Comparison of ENCODE assay signal across 15 cellular contexts in the genomic region with DNA sequence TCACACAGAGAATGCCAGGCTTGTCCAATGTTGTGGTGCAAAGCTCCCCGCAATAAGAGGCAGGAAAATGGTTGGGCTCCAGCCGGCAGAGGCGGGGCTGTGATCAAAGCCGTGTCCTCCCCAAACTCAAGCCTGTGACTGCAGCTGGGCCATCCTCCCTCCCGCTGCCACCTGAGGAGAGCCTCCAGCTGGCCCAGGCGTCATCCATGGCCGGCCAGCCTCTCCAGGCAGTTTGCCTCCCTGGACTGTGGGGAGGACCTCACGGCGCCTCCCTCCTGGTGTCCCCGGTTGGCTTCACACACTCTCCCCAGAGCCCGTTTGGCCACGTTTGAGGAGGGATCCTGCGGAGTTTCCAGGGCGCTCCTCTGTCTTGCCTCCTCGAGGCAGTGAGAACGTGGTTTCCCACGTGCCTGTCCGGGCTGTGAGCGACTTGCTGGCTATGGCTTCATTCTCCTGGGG.
A peak's percentile ranks its signal among the peaks of the same experiment; 100 is the strongest.
DNase-seq lines count a peak whose midpoint lies in the region; ATAC-seq and TF ChIP-seq lines count a peak whose summit lies in the region.
"Had no signal": no experiment of that assay in that cellular context is flagged by ENCODE, and none has a peak within 500 bp of the region (broad histone marks: within the 10 kb centered on the region; RNA-seq: fewer than 3 reads in every experiment).

No MANE protein-coding gene starts in this region.

- H3K4me1 Mint-ChIP-seq in neural progenitor cell: peaks cover 28% of the 10 kb centered on the region

- H3K27ac Mint-ChIP-seq in neural progenitor cell: no peak overlapping the region
- H3K27ac Mint-ChIP-seq: natural killer cell treated with Interleukin-12 subunit alpha and Interleukin-12 subunit beta and Interleukin-15 and Interleukin-18, amount 100 ng/mL, for 72 hours had no signal

- H2AFZ ChIP-seq in neural progenitor cell (replicated peaks): peak overlapping the region; percentile 52

- no peaks in the 10 kb centered on the region for H4K20me1 ChIP-seq in BLaER1 treated with 17β-estradiol and CSF1 and Interleukin-3, amounts not matched to agents 10 nM and 100 nM
- no peaks in the 10 kb centered on the region for H4K20me1 ChIP-seq in neural progenitor cell (ENCODE audit: low read depth)

- peak overlapping the region; percentile 45 to 87 (median 72) for H3K4me2 ChIP-seq in BLaER1 treated with 17β-estradiol and CSF1 and Interleukin-3, amounts not matched to agents 10 nM and 100 nM
- peak overlapping the region; percentile 53 for H3K4me2 ChIP-seq in neural progenitor cell
- H3K4me2 ChIP-seq: smooth muscle cell had no signal

- TF ChIP-seq CTCF in neural progenitor cell (IDR thresholded peaks at IDR 0.05): no peak

- H3K4me3 Mint-ChIP-seq in neural progenitor cell: no peak overlapping the region
- H3K4me3 Mint-ChIP-seq: natural killer cell treated with Interleukin-12 subunit alpha and Interleukin-12 subunit beta and Interleukin-15 and Interleukin-18, amount 100 ng/mL, for 72 hours had no signal

- peaks cover 23 to 46% (median 36%) of the 10 kb centered on the region in 10 experiments for H3K4me1 ChIP-seq in BLaER1 treated with 17β-estradiol and CSF1 and Interleukin-3, amounts not matched to agents 10 nM and 100 nM
- H3K4me1 ChIP-seq in neural progenitor cell: peaks cover 27% of the 10 kb centered on the region

- no peaks in the 10 kb centered on the region for H3K79me2 ChIP-seq in neural progenitor cell (ENCODE audit: low read depth)

- peak; percentile 52 for DNase-seq in SW480 (ENCODE audit: low spot score)
- DNase-seq in left ventricle myocardium superior: no peak
- peak; percentile 78 for DNase-seq in neural progenitor cell (ENCODE audit: low spot score)
- DNase-seq in GM19240 (ENCODE audit: insufficient read length, low spot score): no peak
- DNase-seq: activated CD8-positive, alpha-beta memory T cell treated with anti-CD3 and anti-CD28 coated beads for 24 hours; activated effector memory CD4-positive, alpha-beta T cell treated with anti-CD3 and anti-CD28 coated beads, Interleukin-2, amount 50 U/mL, for 16 hours; brain microvascular endothelial cell; effector memory CD4-positive, alpha-beta T cell; left colon had no signal

- H3F3A ChIP-seq in neural progenitor cell (ENCODE audit: low read depth): peaks cover 26% of the 10 kb centered on the region

- no peak overlapping the region for H3K4me3 ChIP-seq in BLaER1 treated with 17β-estradiol and CSF1 and Interleukin-3, amounts not matched to agents 10 nM and 100 nM
- H3K4me3 ChIP-seq in neural progenitor cell: peak overlapping the region; percentile 23
- H3K4me3 ChIP-seq: smooth muscle cell had no signal

- intact Hi-C loops in left ventricle myocardium superior (cut with micrococcal nuclease): no loop called here

- H3K27me3 Mint-ChIP-seq in neural progenitor cell (ENCODE audit: insufficient read depth, low read depth): peaks cover 18% of the 10 kb centered on the region

- H3K27me3 ChIP-seq in BLaER1 treated with 17β-estradiol and CSF1 and Interleukin-3, amounts not matched to agents 10 nM and 100 nM: peaks cover 0 to 20% (median 0%) of the 10 kb centered on the region in 11 experiments; a peak in 9 of 22 replicates
- no peaks in the 10 kb centered on the region for H3K27me3 ChIP-seq in neural progenitor cell

- peak; percentile 34 for ATAC-seq in left ventricle myocardium superior
- no peak for ATAC-seq in HG03280 (IDR thresholded peaks at IDR 0.05; ENCODE audit: unreplicated experiment)
- ATAC-seq in HG03432 (IDR thresholded peaks at IDR 0.05; ENCODE audit: unreplicated experiment): no peak
- ATAC-seq in HG03095 (IDR thresholded peaks at IDR 0.05; ENCODE audit: unreplicated experiment): no peak
- ATAC-seq: left colon; natural killer cell treated with Interleukin-12 subunit alpha and Interleukin-12 subunit beta and Interleukin-15 and Interleukin-18, amount 100 ng/mL, for 72 hours had no signal

- H3K9me3 ChIP-seq in BLaER1 treated with 17β-estradiol and CSF1 and Interleukin-3, amounts not matched to agents 10 nM and 100 nM (replicated peaks in 1 of 11): peaks cover 0 to 7% (median 0%) of the 10 kb centered on the region in 11 experiments; a peak in 5 of 22 replicates
- no peaks in the 10 kb centered on the region for H3K9me3 ChIP-seq in neural progenitor cell (ENCODE audit: low read depth)

- no peaks in the 10 kb centered on the region for H3K36me3 Mint-ChIP-seq in neural progenitor cell
- H3K36me3 Mint-ChIP-seq: natural killer cell treated with Interleukin-12 subunit alpha and Interleukin-12 subunit beta and Interleukin-15 and Interleukin-18, amount 100 ng/mL, for 72 hours had no signal

- H3K9me3 Mint-ChIP-seq in neural progenitor cell: peaks cover 2% of the 10 kb centered on the region
- H3K9me3 Mint-ChIP-seq: natural killer cell treated with Interleukin-12 subunit alpha and Interleukin-12 subunit beta and Interleukin-15 and Interleukin-18, amount 100 ng/mL, for 72 hours had no signal

- H3K9ac ChIP-seq in BLaER1 treated with 17β-estradiol and CSF1 and Interleukin-3, amounts not matched to agents 10 nM and 100 nM: peak overlapping the region in 3 of 11 experiments; percentile 8 to 50 (median 45); a peak in 3 of 22 replicates
- H3K9ac ChIP-seq in neural progenitor cell: no peak overlapping the region

- H3K36me3 ChIP-seq in BLaER1 treated with 17β-estradiol and CSF1 and Interleukin-3, amounts not matched to agents 10 nM and 100 nM: no peaks in the 10 kb centered on the region
- H3K36me3 ChIP-seq in neural progenitor cell: no peaks in the 10 kb centered on the region
- H3K36me3 ChIP-seq: brain microvascular endothelial cell had no signal

- no peak overlapping the region for H3K27ac ChIP-seq in BLaER1 treated with 17β-estradiol and CSF1 and Interleukin-3, amounts not matched to agents 10 nM and 100 nM
- peak overlapping the region; percentile 89 for H3K27ac ChIP-seq in neural progenitor cell
- H3K27ac ChIP-seq: brain microvascular endothelial cell had no signal

Comparison
In these comparisons a context has a peak if more than half of its experiments do, and no peak if none do; other contexts are left out.
1. DNase-seq: peak in SW480 (single experiment) and neural progenitor cell (single experiment); none in left ventricle myocardium superior (single experiment) and GM19240 (single experiment).